Comparison of ENCODE assay signal across 29 cellular contexts in genomic region chr1:94029135-94029993, GRCh38.
"Had no signal": no experiment of that assay in that cellular context is flagged by ENCODE, and none has a peak within 500 bp of the region (broad histone marks: within the 10 kb centered on the region; RNA-seq: fewer than 3 reads in every experiment).

No MANE protein-coding gene starts in this region.

- H3K4me1 ChIP-seq: body of pancreas, gastroesophageal sphincter had no signal

- DNase-seq: activated CD4-positive, alpha-beta memory T cell treated with anti-CD3 and anti-CD28 coated beads for 36 hours; activated CD4-positive, alpha-beta T cell treated with anti-CD3 and anti-CD28 coated beads for 36 hours; activated CD4-positive, alpha-beta T cell treated with anti-CD3 and anti-CD28 coated beads, Interleukin-2, amount 10 ng/mL, durations not matched to agents 24 days and 14 days; activated CD4-positive, CD25-positive, alpha-beta regulatory T cell; activated CD4-positive, CD25-positive, alpha-beta regulatory T cell treated with anti-CD3 and anti-CD28 coated beads, Interleukin-2, amount 50 U/mL, for 72 hours; activated CD8-positive, alpha-beta memory T cell treated with anti-CD3 and anti-CD28 coated beads, Interleukin-2, amount 10 ng/mL, durations not matched to agents 7 days and 5 days; activated CD8-positive, alpha-beta memory T cell treated with anti-CD3 and anti-CD28 coated beads, Interleukin-2, amount 50 U/mL, for 4 hours; activated CD8-positive, alpha-beta T cell treated with anti-CD3 and anti-CD28 coated beads, Interleukin-2, amount 10 ng/mL, durations not matched to agents 7 days and 5 days; activated effector memory CD4-positive, alpha-beta T cell treated with Interleukin-2 at 50 U/mL for 16 hours; activated naive CD4-positive, alpha-beta T cell treated with anti-CD3 and anti-CD28 coated beads for 36 hours; activated naive CD8-positive, alpha-beta T cell treated with anti-CD3 and anti-CD28 coated beads for 36 hours; activated naive CD8-positive, alpha-beta T cell treated with anti-CD3 and anti-CD28 coated beads, Interleukin-2, amount 50 U/mL, for 24 hours; activated T-cell treated with anti-CD3 and anti-CD28 coated beads, Interleukin-2, amount 50 U/mL, for 1 hour; adrenal gland; amygdala; aorta; body of pancreas; caudate nucleus; cortex of kidney; dermis blood vessel endothelial cell; effector CD4-positive, alpha-beta T cell; effector memory CD8-positive, alpha-beta T cell; erythroblast; foreskin melanocyte; T-helper 2 cell had no signal

- H3K4me1 Mint-ChIP-seq: activated CD8-positive, alpha-beta memory T cell treated with anti-CD3 and anti-CD28 coated beads, Interleukin-2, amount 10 ng/mL, durations not matched to agents 7 days and 5 days; activated naive CD4-positive, alpha-beta T cell treated with anti-CD3 and anti-CD28 coated beads, Interleukin-2, amount 50 U/mL, for 24 hours; activated naive CD8-positive, alpha-beta T cell treated with anti-CD3 and anti-CD28 coated beads for 36 hours; activated naive CD8-positive, alpha-beta T cell treated with anti-CD3 and anti-CD28 coated beads, Interleukin-2, amount 50 U/mL, for 24 hours; activated T-helper 17 cell treated with anti-CD3 and anti-CD28 coated beads, Interleukin-2, amount 50 U/mL, for 72 hours had no signal

- ATAC-seq: activated CD4-positive, alpha-beta T cell treated with anti-CD3 and anti-CD28 coated beads for 36 hours; activated CD8-positive, alpha-beta memory T cell treated with anti-CD3 and anti-CD28 coated beads, Interleukin-2, amount 10 ng/mL, durations not matched to agents 7 days and 5 days; activated CD8-positive, alpha-beta T cell treated with anti-CD3 and anti-CD28 coated beads, Interleukin-2, amount 10 ng/mL, durations not matched to agents 7 days and 5 days; activated naive CD8-positive, alpha-beta T cell treated with anti-CD3 and anti-CD28 coated beads, Interleukin-2, amount 50 U/mL, for 24 hours; activated T-helper 17 cell treated with anti-CD3 and anti-CD28 coated beads, Interleukin-2, amount 50 U/mL, for 72 hours; body of pancreas; effector memory CD8-positive, alpha-beta T cell; gastroesophageal sphincter had no signal

- H3K27ac Mint-ChIP-seq: activated CD4-positive, alpha-beta memory T cell treated with anti-CD3 and anti-CD28 coated beads for 36 hours; activated CD4-positive, alpha-beta T cell treated with anti-CD3 and anti-CD28 coated beads for 36 hours; activated CD4-positive, alpha-beta T cell treated with anti-CD3 and anti-CD28 coated beads, Interleukin-2, amount 10 ng/mL, durations not matched to agents 24 days and 14 days; activated CD8-positive, alpha-beta memory T cell treated with anti-CD3 and anti-CD28 coated beads, Interleukin-2, amount 10 ng/mL, durations not matched to agents 7 days and 5 days; activated CD8-positive, alpha-beta T cell treated with anti-CD3 and anti-CD28 coated beads, Interleukin-2, amount 10 ng/mL, durations not matched to agents 7 days and 5 days; activated naive CD4-positive, alpha-beta T cell treated with anti-CD3 and anti-CD28 coated beads for 36 hours; activated naive CD4-positive, alpha-beta T cell treated with anti-CD3 and anti-CD28 coated beads, Interleukin-2, amount 50 U/mL, for 24 hours; activated naive CD8-positive, alpha-beta T cell treated with anti-CD3 and anti-CD28 coated beads for 36 hours; activated naive CD8-positive, alpha-beta T cell treated with anti-CD3 and anti-CD28 coated beads, Interleukin-2, amount 50 U/mL, for 24 hours; activated T-helper 17 cell treated with anti-CD3 and anti-CD28 coated beads, Interleukin-2, amount 50 U/mL, for 72 hours; effector memory CD8-positive, alpha-beta T cell had no signal

- H3K36me3 Mint-ChIP-seq: activated CD4-positive, alpha-beta memory T cell treated with anti-CD3 and anti-CD28 coated beads for 36 hours; activated CD8-positive, alpha-beta memory T cell treated with anti-CD3 and anti-CD28 coated beads, Interleukin-2, amount 10 ng/mL, durations not matched to agents 7 days and 5 days; activated naive CD4-positive, alpha-beta T cell treated with anti-CD3 and anti-CD28 coated beads, Interleukin-2, amount 50 U/mL, for 24 hours; activated naive CD8-positive, alpha-beta T cell treated with anti-CD3 and anti-CD28 coated beads for 36 hours had no signal

- H3K27ac ChIP-seq: adrenal gland, body of pancreas, esophagus muscularis mucosa, gastroesophageal sphincter had no signal

- H3K4me3 Mint-ChIP-seq: activated CD4-positive, alpha-beta memory T cell treated with anti-CD3 and anti-CD28 coated beads for 36 hours; activated CD4-positive, alpha-beta T cell treated with anti-CD3 and anti-CD28 coated beads for 36 hours; activated CD4-positive, alpha-beta T cell treated with anti-CD3 and anti-CD28 coated beads, Interleukin-2, amount 10 ng/mL, durations not matched to agents 24 days and 14 days; activated CD8-positive, alpha-beta memory T cell treated with anti-CD3 and anti-CD28 coated beads, Interleukin-2, amount 10 ng/mL, durations not matched to agents 7 days and 5 days; activated CD8-positive, alpha-beta T cell treated with anti-CD3 and anti-CD28 coated beads, Interleukin-2, amount 10 ng/mL, durations not matched to agents 7 days and 5 days; activated naive CD4-positive, alpha-beta T cell treated with anti-CD3 and anti-CD28 coated beads for 36 hours; activated naive CD4-positive, alpha-beta T cell treated with anti-CD3 and anti-CD28 coated beads, Interleukin-2, amount 50 U/mL, for 24 hours; activated naive CD8-positive, alpha-beta T cell treated with anti-CD3 and anti-CD28 coated beads for 36 hours; activated naive CD8-positive, alpha-beta T cell treated with anti-CD3 and anti-CD28 coated beads, Interleukin-2, amount 50 U/mL, for 24 hours; activated T-helper 17 cell treated with anti-CD3 and anti-CD28 coated beads, Interleukin-2, amount 50 U/mL, for 72 hours; effector memory CD8-positive, alpha-beta T cell had no signal

- H3K9me3 Mint-ChIP-seq: activated CD4-positive, alpha-beta memory T cell treated with anti-CD3 and anti-CD28 coated beads for 36 hours; activated CD4-positive, alpha-beta T cell treated with anti-CD3 and anti-CD28 coated beads, Interleukin-2, amount 10 ng/mL, durations not matched to agents 24 days and 14 days; activated naive CD4-positive, alpha-beta T cell treated with anti-CD3 and anti-CD28 coated beads for 36 hours; activated naive CD4-positive, alpha-beta T cell treated with anti-CD3 and anti-CD28 coated beads, Interleukin-2, amount 50 U/mL, for 24 hours; activated naive CD8-positive, alpha-beta T cell treated with anti-CD3 and anti-CD28 coated beads for 36 hours; activated naive CD8-positive, alpha-beta T cell treated with anti-CD3 and anti-CD28 coated beads, Interleukin-2, amount 50 U/mL, for 24 hours; activated T-helper 17 cell treated with anti-CD3 and anti-CD28 coated beads, Interleukin-2, amount 50 U/mL, for 72 hours; effector memory CD8-positive, alpha-beta T cell had no signal

- H3K9me3 ChIP-seq: adrenal gland, body of pancreas, esophagus muscularis mucosa, gastroesophageal sphincter had no signal

- H3K36me3 ChIP-seq: adrenal gland, esophagus muscularis mucosa, gastroesophageal sphincter had no signal

- H3K27me3 ChIP-seq: adrenal gland, body of pancreas, gastroesophageal sphincter had no signal

- H3K4me3 ChIP-seq: adrenal gland, body of pancreas, esophagus muscularis mucosa, gastroesophageal sphincter had no signal
